Comparison of ENCODE assay signal across 18 cellular contexts in the genomic region with DNA sequence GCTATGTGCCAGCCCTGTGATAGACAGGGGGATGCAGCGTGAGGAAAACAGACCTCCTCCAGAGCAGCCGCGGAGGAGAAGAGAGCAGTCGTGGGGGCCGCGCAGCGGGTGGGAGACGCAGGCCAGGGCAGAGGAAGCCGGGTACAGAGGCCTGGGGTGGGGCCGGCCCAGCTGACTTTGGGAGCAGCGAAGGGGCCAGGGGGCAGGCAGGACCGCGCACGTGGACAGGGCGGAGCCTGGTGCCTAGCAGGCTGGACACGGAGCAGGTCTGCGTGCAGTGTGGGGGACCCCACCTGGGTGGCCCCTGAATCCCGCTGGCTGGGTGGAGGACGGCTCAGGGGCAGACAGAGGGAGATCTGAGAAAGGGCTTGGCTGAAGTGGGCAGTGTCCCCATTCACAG.
"Had no signal": no experiment of that assay in that cellular context is flagged by ENCODE, and none has a peak within 500 bp of the region (broad histone marks: within the 10 kb centered on the region; RNA-seq: fewer than 3 reads in every experiment).

No MANE protein-coding gene starts in this region.

- H3K27ac Mint-ChIP-seq: activated CD4-positive, alpha-beta memory T cell treated with anti-CD3 and anti-CD28 coated beads, Interleukin-2, amount 10 ng/mL, durations not matched to agents 7 days and 5 days; activated naive CD8-positive, alpha-beta T cell; mesothelial cell of epicardium; T-helper 2 cell treated with Interferon-gamma antibody and Interleukin-4, amounts not matched to agents 5 μg/mL and 100 μg/mL, for 36 hours had no signal

- H3K4me3 Mint-ChIP-seq: activated CD4-positive, alpha-beta memory T cell treated with anti-CD3 and anti-CD28 coated beads, Interleukin-2, amount 10 ng/mL, durations not matched to agents 7 days and 5 days; activated naive CD8-positive, alpha-beta T cell; mesothelial cell of epicardium; T-helper 2 cell treated with Interferon-gamma antibody and Interleukin-4, amounts not matched to agents 5 μg/mL and 100 μg/mL, for 36 hours had no signal

- H3K27ac ChIP-seq: breast epithelium, dorsolateral prefrontal cortex, tibial nerve, vagina, VCaP had no signal

- H3K27me3 Mint-ChIP-seq: activated CD4-positive, alpha-beta memory T cell treated with anti-CD3 and anti-CD28 coated beads, Interleukin-2, amount 10 ng/mL, durations not matched to agents 7 days and 5 days; activated naive CD8-positive, alpha-beta T cell had no signal

- H3K27me3 ChIP-seq: breast epithelium, dorsolateral prefrontal cortex, vagina had no signal

- H3K36me3 Mint-ChIP-seq: activated naive CD8-positive, alpha-beta T cell had no signal

- H3K4me1 ChIP-seq: breast epithelium, vagina had no signal

- H3K4me1 Mint-ChIP-seq: activated CD4-positive, alpha-beta memory T cell treated with anti-CD3 and anti-CD28 coated beads, Interleukin-2, amount 10 ng/mL, durations not matched to agents 7 days and 5 days had no signal

- H3K4me3 ChIP-seq: breast epithelium, dorsolateral prefrontal cortex, tibial nerve, vagina had no signal

- H3K9me3 Mint-ChIP-seq: activated CD4-positive, alpha-beta memory T cell treated with anti-CD3 and anti-CD28 coated beads, Interleukin-2, amount 10 ng/mL, durations not matched to agents 7 days and 5 days; mesothelial cell of epicardium; T-helper 2 cell treated with Interferon-gamma antibody and Interleukin-4, amounts not matched to agents 5 μg/mL and 100 μg/mL, for 36 hours had no signal

- H3K36me3 ChIP-seq: breast epithelium, tibial nerve, vagina had no signal

- DNase-seq: activated CD4-positive, alpha-beta memory T cell treated with anti-CD3 and anti-CD28 coated beads, Interleukin-2, amount 10 ng/mL, durations not matched to agents 7 days and 5 days; activated gamma-delta T cell; activated T-cell treated with anti-CD3 and anti-CD28 coated beads, Interleukin-2, amount 50 U/mL, for 48 hours; anterior cingulate cortex; dorsolateral prefrontal cortex; foreskin melanocyte; head of caudate nucleus; nucleus accumbens; stimulated activated CD4-positive, alpha-beta T cell treated with anti-CD3 and anti-CD28 coated beads, Interleukin-15, amount 100 ng/mL, for 24 hours; stimulated activated CD4-positive, alpha-beta T cell treated with anti-CD3 and anti-CD28 coated beads, Interleukin-4, amount 100 ng/mL, for 4 hours; SW 1271 had no signal

- H3K9me3 ChIP-seq: breast epithelium, vagina had no signal
